In the genomic region with DNA sequence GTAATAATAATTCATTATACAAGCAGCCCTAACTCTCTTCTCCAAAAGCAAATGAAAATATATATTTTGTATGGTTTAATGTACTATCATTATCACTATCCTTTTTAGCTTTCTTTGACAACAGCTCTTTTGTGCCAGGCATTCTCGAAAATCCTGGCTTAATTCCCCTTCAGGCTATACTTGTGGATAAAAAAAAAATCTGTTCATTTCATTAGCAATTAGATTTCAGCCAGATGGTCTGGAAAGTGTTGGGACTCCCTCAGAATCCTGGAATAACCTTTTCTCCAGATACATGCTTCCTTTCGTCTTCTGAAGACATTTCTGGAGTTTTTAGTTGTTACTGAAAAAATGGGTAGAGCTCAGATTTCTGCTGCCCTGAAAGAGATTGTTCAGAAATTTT, we compare ENCODE assay signal across 12 cellular contexts.
DNase-seq lines count a peak whose midpoint lies in the region; ATAC-seq and TF ChIP-seq lines count a peak whose summit lies in the region.
"Had no signal": no experiment of that assay in that cellular context is flagged by ENCODE, and none has a peak within 500 bp of the region (broad histone marks: within the 10 kb centered on the region; RNA-seq: fewer than 3 reads in every experiment).

No MANE protein-coding gene starts in this region.

- no peak overlapping the region for H2BK12ac ChIP-seq in trophoblast cell (ENCODE audit: low read length)

- H3K9ac ChIP-seq in DND-41 (ENCODE audit: low read depth, low read length) (no peak overlapping the region), trophoblast cell (ENCODE audit: low read length) (no peak overlapping the region)
- H3K9ac ChIP-seq: BLaER1 treated with 17β-estradiol and CSF1 and Interleukin-3, amounts not matched to agents 10 nM and 100 nM had no signal

- peaks cover 1% of the 10 kb centered on the region for H3K79me1 ChIP-seq in trophoblast cell (ENCODE audit: low read length)

- no peak overlapping the region for H3K23ac ChIP-seq in trophoblast cell (ENCODE audit: low read length)

- H3K27ac ChIP-seq in DND-41 (ENCODE audit: low read length), result no peak overlapping the region
- no peak overlapping the region for H3K27ac ChIP-seq in trophoblast cell (ENCODE audit: low read depth, low read length)
- no peak overlapping the region for H3K27ac ChIP-seq in brain microvascular endothelial cell
- H3K27ac ChIP-seq: BLaER1 treated with 17β-estradiol and CSF1 and Interleukin-3, amounts not matched to agents 10 nM and 100 nM; right lobe of liver had no signal

- 0 out of 2 replicates have a peak, but pooled peaks cover 3% of the 10 kb centered on the region for H3K4me1 ChIP-seq in DND-41 (ENCODE audit: insufficient read depth, low read length)
- peaks cover 17% of the 10 kb centered on the region for H3K4me1 ChIP-seq in neuron (ENCODE audit: insufficient read depth, low read length)
- H3K4me1 ChIP-seq in trophoblast cell (ENCODE audit: control insufficient read depth in 1 of 2, insufficient read depth in 2 of 2, low read length in 2 of 2), result no peaks in the 10 kb centered on the region
- H3K4me1 ChIP-seq: BLaER1 treated with 17β-estradiol and CSF1 and Interleukin-3, amounts not matched to agents 10 nM and 100 nM; right lobe of liver had no signal

- no peak overlapping the region for H2BK5ac ChIP-seq in trophoblast cell (ENCODE audit: low read depth, low read length, poor library complexity)

- H2AK5ac ChIP-seq in trophoblast cell (ENCODE audit: low read length), result no peak overlapping the region

- no peak overlapping the region for H3K14ac ChIP-seq in trophoblast cell (ENCODE audit: low read length)

- in situ Hi-C loops in brain microvascular endothelial cell (cut with HindIII; ENCODE audit: low pct_ligation_motif_present, low sequenced_read_pairs), result no loop called here

- H3K27me3 ChIP-seq in DND-41 (ENCODE audit: insufficient read depth, low read length, poor library complexity) (no peaks in the 10 kb centered on the region), neuron (ENCODE audit: insufficient read depth, low read length) (no peaks in the 10 kb centered on the region), trophoblast cell (ENCODE audit: insufficient read depth, low read length) (no peaks in the 10 kb centered on the region), brain microvascular endothelial cell (replicated peaks) (no peaks in the 10 kb centered on the region)
- H3K27me3 ChIP-seq: adrenal gland; BLaER1 treated with 17β-estradiol and CSF1 and Interleukin-3, amounts not matched to agents 10 nM and 100 nM; right lobe of liver had no signal

- H3K9me3 ChIP-seq in DND-41 (ENCODE audit: insufficient read depth, low read length, severe bottlenecking), result no peaks in the 10 kb centered on the region
- no peaks in the 10 kb centered on the region for H3K9me3 ChIP-seq in neuron (ENCODE audit: low read length)
- H3K9me3 ChIP-seq in trophoblast cell (ENCODE audit: insufficient read depth, low read depth, low read length), result no peaks in the 10 kb centered on the region
- H3K9me3 ChIP-seq: adrenal gland; BLaER1 treated with 17β-estradiol and CSF1 and Interleukin-3, amounts not matched to agents 10 nM and 100 nM; right lobe of liver had no signal

- no peaks in the 10 kb centered on the region for H4K20me1 ChIP-seq in DND-41 (ENCODE audit: insufficient read depth, low read length)
- H4K20me1 ChIP-seq: BLaER1 treated with 17β-estradiol and CSF1 and Interleukin-3, amounts not matched to agents 10 nM and 100 nM had no signal

- no peak for TF ChIP-seq CTCF in DND-41 (IDR thresholded peaks at IDR 0.05; ENCODE audit: borderline replicate concordance, extremely low read depth, low read length, poor library complexity, severe bottlenecking)
- TF ChIP-seq CTCF in brain microvascular endothelial cell (IDR thresholded peaks at IDR 0.05; ENCODE audit: low read depth, low read length, missing control alignments), result no peak

- DNase-seq in DND-41, result no peak
- peak; percentile 69 for DNase-seq in NCI-H2171 treated with DMSO at 0.1 percent for 48 hours (lab: John Stamatoyannopoulos, UW)
- peak; percentile 46 for DNase-seq in cerebellar cortex (ENCODE audit: low spot score)
- DNase-seq in trophoblast cell, result no peak
- no peak for DNase-seq in brain microvascular endothelial cell
- DNase-seq: GOT3 had no signal

- no peak for ATAC-seq in DND-41 (ENCODE audit: insufficient read depth, low read depth)
- no peak for ATAC-seq in GM18511 (IDR thresholded peaks at IDR 0.05; ENCODE audit: unreplicated experiment)
- no peak for ATAC-seq in HG03457 (IDR thresholded peaks at IDR 0.05; ENCODE audit: unreplicated experiment)

- no peak overlapping the region for H4K8ac ChIP-seq in trophoblast cell (ENCODE audit: low read depth, low read length)

- no peaks in the 10 kb centered on the region for H3K36me3 ChIP-seq in DND-41 (ENCODE audit: insufficient read depth, low read length)
- no peaks in the 10 kb centered on the region for H3K36me3 ChIP-seq in neuron (ENCODE audit: insufficient read depth, low read length)
- no peaks in the 10 kb centered on the region for H3K36me3 ChIP-seq in trophoblast cell (ENCODE audit: control insufficient read depth in 1 of 2, insufficient read depth in 2 of 2, low read length in 2 of 2)
- H3K36me3 ChIP-seq in brain microvascular endothelial cell (replicated peaks), result no peaks in the 10 kb centered on the region
- H3K36me3 ChIP-seq: adrenal gland; BLaER1 treated with 17β-estradiol and CSF1 and Interleukin-3, amounts not matched to agents 10 nM and 100 nM; right lobe of liver had no signal

- no peak overlapping the region for H3K4me3 ChIP-seq in DND-41 (ENCODE audit: low read depth in 1 of 2, low read length in 2 of 2)
- no peak overlapping the region for H3K4me3 ChIP-seq in neuron (ENCODE audit: low read length)
- H3K4me3 ChIP-seq in trophoblast cell (ENCODE audit: low read depth, low read length), result no peak overlapping the region
- no peak overlapping the region for H3K4me3 ChIP-seq in brain microvascular endothelial cell (ENCODE audit: low read depth, low read length)
- H3K4me3 ChIP-seq: adrenal gland; BLaER1 treated with 17β-estradiol and CSF1 and Interleukin-3, amounts not matched to agents 10 nM and 100 nM; right lobe of liver had no signal

- H3K18ac ChIP-seq in trophoblast cell (ENCODE audit: low read length), result no peak overlapping the region

- H3K79me2 ChIP-seq in DND-41 (ENCODE audit: insufficient read depth, low read length) (no peaks in the 10 kb centered on the region), trophoblast cell (ENCODE audit: control insufficient read depth, insufficient read depth, low read length, poor library complexity) (no peaks in the 10 kb centered on the region)

- no peak overlapping the region for H3K4ac ChIP-seq in trophoblast cell (ENCODE audit: low read depth, low read length)

- H4K12ac ChIP-seq in trophoblast cell (ENCODE audit: low read depth, low read length), result no peak overlapping the region

- no CpG with 5 or more reads among the region's 2 CpGs for WGBS in trophoblast cell (ENCODE audit: extremely low coverage, insufficient coverage, insufficient read length)

- no peak overlapping the region for H2BK120ac ChIP-seq in trophoblast cell (ENCODE audit: insufficient read depth, low read length, poor library complexity)

- H2AFZ ChIP-seq in DND-41 (ENCODE audit: low read depth, low read length) (peak overlapping the region; percentile 56), neuron (ENCODE audit: low read depth, low read length) (peak overlapping the region; percentile 98), trophoblast cell (ENCODE audit: insufficient read depth, low read length, poor library complexity) (no peak overlapping the region)

- no peak overlapping the region for H3K4me2 ChIP-seq in DND-41 (ENCODE audit: insufficient read depth, low read length)
- no peak overlapping the region for H3K4me2 ChIP-seq in trophoblast cell (ENCODE audit: low read length)
- H3K4me2 ChIP-seq: BLaER1 treated with 17β-estradiol and CSF1 and Interleukin-3, amounts not matched to agents 10 nM and 100 nM had no signal

- H4K91ac ChIP-seq in trophoblast cell (ENCODE audit: low read depth, low read length), result no peak overlapping the region

Comparison
In these comparisons a context has a peak if more than half of its experiments do, and no peak if none do; other contexts are left out.
1. DNase-seq: peak in NCI-H2171 treated with DMSO at 0.1 percent for 48 hours (single experiment) and cerebellar cortex (single experiment); none in DND-41 (single experiment), trophoblast cell (0 of 2) and brain microvascular endothelial cell (single experiment).